ENCODE assay signal across 1 cellular context in the genomic region with DNA sequence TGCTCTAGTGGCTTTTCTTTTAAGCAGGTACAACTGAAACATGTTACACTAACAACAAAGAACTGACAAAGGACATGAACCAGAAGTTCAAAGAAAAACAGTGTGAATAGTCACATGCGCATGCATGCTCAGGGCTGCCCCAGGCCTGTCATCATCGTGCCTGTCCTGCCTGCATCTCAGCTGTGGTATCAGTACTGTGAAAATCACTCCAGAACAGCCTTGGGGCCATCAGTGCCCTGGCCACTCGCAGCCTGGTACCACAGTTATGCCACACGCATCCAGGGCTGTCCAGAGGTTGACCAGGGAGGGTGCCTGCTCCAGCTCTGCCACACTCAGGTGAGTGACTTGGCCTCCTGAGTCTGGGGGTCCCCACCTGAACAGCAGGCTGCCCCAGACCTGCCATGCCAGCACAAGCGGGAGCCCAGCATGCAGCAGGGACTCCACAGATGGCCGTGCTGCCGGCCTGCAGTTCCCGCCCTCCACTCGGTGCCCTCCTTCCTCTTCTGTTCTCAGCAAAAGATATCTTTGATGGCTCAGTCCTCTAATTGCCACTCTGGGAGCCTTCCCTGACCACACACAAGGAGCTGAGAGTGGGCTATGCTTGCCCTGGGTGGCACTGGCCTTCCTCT.
A peak's percentile ranks its signal among the peaks of the same experiment; 100 is the strongest.
TF ChIP-seq lines count a peak whose summit lies in the region.

No MANE protein-coding gene starts in this region.

TF ChIP-seq in HepG2, 621 proteins besides CTCF, POLR2A, EP300 and RAD21:
- TF ChIP-seq, protein P1, sequence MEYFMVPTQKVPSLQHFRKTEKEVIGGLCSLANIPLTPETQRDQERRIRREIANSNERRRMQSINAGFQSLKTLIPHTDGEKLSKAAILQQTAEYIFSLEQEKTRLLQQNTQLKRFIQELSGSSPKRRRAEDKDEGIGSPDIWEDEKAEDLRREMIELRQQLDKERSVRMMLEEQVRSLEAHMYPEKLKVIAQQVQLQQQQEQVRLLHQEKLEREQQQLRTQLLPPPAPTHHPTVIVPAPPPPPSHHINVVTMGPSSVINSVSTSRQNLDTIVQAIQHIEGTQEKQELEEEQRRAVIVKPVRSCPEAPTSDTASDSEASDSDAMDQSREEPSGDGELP (IDR thresholded peaks at IDR 0.05; ENCODE audit: borderline replicate concordance, low read depth), result no peak
- TF ChIP-seq SOX5 (CRISPR knock-in tag; IDR thresholded peaks at IDR 0.05; ENCODE audit: borderline replicate concordance), result 0 out of 2 replicates have a peak, but pooled peaks have one; percentile 10
- no peak for TF ChIP-seq YEATS4 (CRISPR knock-in tag; IDR thresholded peaks at IDR 0.05; ENCODE audit: borderline replicate concordance)
- 0 out of 2 replicates have a peak, but pooled peaks have one; percentile 23 for TF ChIP-seq RXRA (CRISPR knock-in tag; IDR thresholded peaks at IDR 0.05)
- TF ChIP-seq RARA (CRISPR knock-in tag; IDR thresholded peaks at IDR 0.05), result 0 out of 2 replicates have a peak, but pooled peaks have one; percentile 21
- TF ChIP-seq BHLHE40 (IDR thresholded peaks at IDR 0.05; ENCODE audit: low read length), result peak; percentile 49; the same call in 1 of the 2 replicates
TF ChIP-seq in HepG2: peak in this region for 4.
